Comparison of ENCODE assay signal across 2 cellular contexts in the genomic region with DNA sequence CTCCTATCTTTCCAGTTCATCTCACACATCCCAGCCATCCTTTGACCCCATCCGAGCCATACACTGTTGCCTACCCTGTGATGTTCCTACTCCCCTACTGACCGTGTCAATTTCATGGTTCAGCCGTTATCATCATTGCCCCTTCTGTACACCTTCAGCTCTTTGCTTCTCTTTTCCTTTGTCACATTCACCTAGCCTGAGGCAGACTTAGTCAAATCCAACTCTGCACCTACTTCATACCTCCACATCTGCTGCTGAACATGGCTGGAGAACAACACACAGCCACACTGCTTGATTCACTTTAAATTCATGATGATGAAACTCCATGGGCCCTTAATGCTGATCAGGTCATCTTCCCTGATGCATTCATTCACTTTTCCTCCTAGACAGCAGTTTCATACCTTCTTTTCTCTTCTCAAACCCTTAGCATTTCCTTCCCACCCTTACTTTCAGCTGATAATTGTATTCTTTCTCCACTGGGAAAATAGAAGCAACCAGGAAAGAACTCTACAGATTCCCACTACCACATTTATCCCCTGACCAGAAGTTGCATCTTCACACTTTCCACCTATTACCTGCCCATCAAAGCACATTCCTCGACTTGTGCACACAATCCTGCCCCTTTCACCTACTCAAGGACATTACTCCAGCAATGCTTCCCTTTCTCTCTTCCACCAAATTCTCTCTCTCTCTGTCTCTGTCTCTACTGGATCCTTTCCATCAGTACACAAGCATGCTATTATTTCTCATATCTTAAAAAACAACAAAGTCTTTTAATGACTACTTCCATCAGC.
A peak's percentile ranks its signal among the peaks of the same experiment; 100 is the strongest.
TF ChIP-seq lines count a peak whose summit lies in the region.

No MANE protein-coding gene starts in this region.

TF ChIP-seq in GM12891, 5 proteins besides CTCF, POLR2A, EP300 and RAD21 (continued from another document):
- no peak for TF ChIP-seq POU2F2 (IDR thresholded peaks at IDR 0.05; ENCODE audit: low read depth, low read length)
- no peak for TF ChIP-seq PAX5 (IDR thresholded peaks at IDR 0.05; ENCODE audit: insufficient read depth, low read length, severe bottlenecking)

TF ChIP-seq in GM12878, 131 proteins besides CTCF, POLR2A, EP300 and RAD21 (continued from another document):
- 0 out of 2 replicates have a peak, but pooled peaks have one; percentile 35 for TF ChIP-seq ZNF24 (IDR thresholded peaks at IDR 0.05)
- no peak for TF ChIP-seq DPF2 (IDR thresholded peaks at IDR 0.05)
